16 cellular contexts compared by ENCODE assay signal in the genomic region with DNA sequence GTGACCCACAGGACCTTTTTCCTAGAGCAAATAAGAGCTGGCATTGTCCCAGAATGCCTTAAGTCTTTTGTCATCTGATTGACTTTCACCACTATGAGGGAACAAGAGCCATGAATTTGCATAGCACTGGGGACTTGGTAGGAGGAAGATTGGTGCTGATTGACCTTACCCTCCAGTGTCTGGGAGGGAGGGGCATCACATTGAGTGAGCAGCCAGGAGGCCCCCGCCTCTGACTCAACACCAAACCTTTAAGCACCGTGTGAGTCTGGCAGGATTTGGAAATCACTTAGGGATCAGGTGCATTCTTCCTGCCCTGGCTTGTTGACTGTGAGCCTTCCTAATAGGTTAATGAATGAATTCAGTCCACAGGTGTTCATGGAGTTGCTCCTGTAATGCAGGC. TPM values are rescaled to one million over a fixed set of nuclear protein-coding genes. Genes with fewer than 3 reads are reported as not detected.
DNase-seq lines count a peak whose midpoint lies in the region; ATAC-seq and TF ChIP-seq lines count a peak whose summit lies in the region.
"Had no signal": no experiment of that assay in that cellular context is flagged by ENCODE, and none has a peak within 500 bp of the region (broad histone marks: within the 10 kb centered on the region; RNA-seq: fewer than 3 reads in every experiment).

No MANE protein-coding gene starts in this region.

- H3K27ac Mint-ChIP-seq in GM23338 = peak overlapping the region; percentile 72
- H3K27ac Mint-ChIP-seq: natural killer cell had no signal

- H4K20me1 ChIP-seq in GM23338 (replicated peaks; ENCODE audit: insufficient read depth) (peaks cover 7% of the 10 kb centered on the region), mammary epithelial cell (ENCODE audit: insufficient read depth, low read length) (no peaks in the 10 kb centered on the region), osteoblast (ENCODE audit: insufficient read depth, low read length) (no peaks in the 10 kb centered on the region), GM23248 (ENCODE audit: insufficient read depth) (no peaks in the 10 kb centered on the region)

- dilution Hi-C loops in mammary epithelial cell (cut with HindIII; ENCODE audit: low sequenced_read_pairs) = no loop called here

- H3K36me3 ChIP-seq in GM23338 (ENCODE audit: insufficient read depth) (no peaks in the 10 kb centered on the region), mammary epithelial cell (ENCODE audit: insufficient read depth, low read length) (no peaks in the 10 kb centered on the region), osteoblast (ENCODE audit: insufficient read depth, low read length) (no peaks in the 10 kb centered on the region), GM23248 (ENCODE audit: low read depth) (no peaks in the 10 kb centered on the region)
- H3K36me3 ChIP-seq: suprapubic skin had no signal

- no TSS peak for BruUV-seq in mammary epithelial cell (replicated peaks; lab: Mats Ljungman, UMichigan)

- H3K4me3 ChIP-seq in GM23338 = no peak overlapping the region
- no peak overlapping the region for H3K4me3 ChIP-seq in mammary epithelial cell (replicated peaks in 1 of 3; ENCODE audit: insufficient read depth in 1 of 3, low read depth in 2 of 3, low read length in 3 of 3)
- H3K4me3 ChIP-seq in osteoblast (ENCODE audit: insufficient read depth, low read length) = no peak overlapping the region
- H3K4me3 ChIP-seq in GM23248 = no peak overlapping the region
- H3K4me3 ChIP-seq: SK-N-MC, skin epidermis, suprapubic skin had no signal

- intact Hi-C loops in mammary epithelial cell (cut with micrococcal nuclease) = loop anchor here (5.0 to 10.0 kb wide), 2 partner anchors 42 to 220 kb away; a partner anchor contains a TSS

- DNase-seq in GM23338 (ENCODE audit: low spot score) (peak; percentile 24), NCI-H1105 treated with DMSO at 0.1 percent for 48 hours (lab: John Stamatoyannopoulos, UW) (peak; percentile 80), mammary epithelial cell (peak; percentile 94), osteoblast (ENCODE audit: insufficient read length, low spot score, missing footprints) (peak; percentile 64), GM23248 (no peak)
- DNase-seq: activated CD8-positive, alpha-beta memory T cell treated with anti-CD3 and anti-CD28 coated beads, Interleukin-2, amount 50 U/mL, for 48 hours; CD8-positive, alpha-beta memory T cell; islet precursor cell; Kasumi-1; natural killer cell; NCI-H526 treated with DMSO at 0.1 percent for 48 hours had no signal

- H3K4me3 Mint-ChIP-seq in GM23338 = no peak overlapping the region
- H3K4me3 Mint-ChIP-seq: CD8-positive, alpha-beta memory T cell; natural killer cell had no signal

- 0% methylated on average over 1 of the region's 2 CpGs for WGBS in mammary epithelial cell (ENCODE audit: low coverage, missing lambda C conversion rate)
- 36 to 43% methylated on average over 2 of the region's 2 CpGs for WGBS in GM23248 (ENCODE audit: low coverage in 1 of 2, low lambda C conversion rate in 2 of 2, missing lambda C conversion rate in 2 of 2), 2 experiments

- in situ Hi-C loops in mammary epithelial cell (cut with MboI; ENCODE audit: low sequenced_read_pairs in 2 of 2) (no loop called here), GM23248 (cut with MboI) (no loop called here)

- H3K27me3 ChIP-seq in GM23338 (ENCODE audit: insufficient read depth) = no peaks in the 10 kb centered on the region
- no peaks in the 10 kb centered on the region for H3K27me3 ChIP-seq in mammary epithelial cell (ENCODE audit: insufficient read depth, low read length)
- H3K27me3 ChIP-seq in osteoblast (ENCODE audit: insufficient read depth, low read length) = no peaks in the 10 kb centered on the region
- H3K27me3 ChIP-seq in GM23248 (replicated peaks; ENCODE audit: insufficient read depth) = 0 out of 2 replicates have a peak, but pooled peaks cover 3% of the 10 kb centered on the region
- H3K27me3 ChIP-seq: suprapubic skin had no signal

- H3K79me2 ChIP-seq in GM23338 (replicated peaks; ENCODE audit: insufficient read depth) = peaks cover 42% of the 10 kb centered on the region
- no peaks in the 10 kb centered on the region for H3K79me2 ChIP-seq in mammary epithelial cell (ENCODE audit: insufficient read depth, low read length)
- H3K79me2 ChIP-seq in osteoblast (ENCODE audit: insufficient read depth, low read length) = no peaks in the 10 kb centered on the region
- no peaks in the 10 kb centered on the region for H3K79me2 ChIP-seq in GM23248 (ENCODE audit: insufficient read depth)

- H3K36me3 Mint-ChIP-seq in GM23338 (ENCODE audit: low read depth) = no peaks in the 10 kb centered on the region; the same call in 2 of the 3 replicates
- H3K36me3 Mint-ChIP-seq: natural killer cell had no signal

- H3K4me2 ChIP-seq in GM23338 (no peak overlapping the region), mammary epithelial cell (ENCODE audit: insufficient read depth, low read depth, low read length) (peak overlapping the region; percentile 23), osteoblast (ENCODE audit: insufficient read depth, low read length) (no peak overlapping the region), GM23248 (ENCODE audit: unreplicated experiment) (no peak overlapping the region)

- no peaks in the 10 kb centered on the region; the same call in 2 of the 3 replicates for H3K9me3 Mint-ChIP-seq in GM23338
- H3K9me3 Mint-ChIP-seq: CD8-positive, alpha-beta memory T cell; natural killer cell had no signal

- H3K9ac ChIP-seq in mammary epithelial cell (ENCODE audit: insufficient read depth, low read length) (no peak overlapping the region), GM23248 (no peak overlapping the region)

- CTCF ChIA-PET in mammary epithelial cell (lab: Charles Lee; ENCODE audit: low non-redundant PET) = no interaction called here

- H3F3A ChIP-seq in GM23338 (replicated peaks; ENCODE audit: low read depth) = no peaks in the 10 kb centered on the region
- no peaks in the 10 kb centered on the region for H3F3A ChIP-seq in GM23248 (ENCODE audit: insufficient read depth)

- H2AFZ ChIP-seq in GM23338 = no peak overlapping the region
- H2AFZ ChIP-seq in mammary epithelial cell (ENCODE audit: low read depth, low read length) = no peak overlapping the region
- no peak overlapping the region for H2AFZ ChIP-seq in osteoblast (ENCODE audit: low read length)
- no peak overlapping the region for H2AFZ ChIP-seq in GM23248

- TF ChIP-seq CTCF in GM23338 (conservative IDR thresholded peaks at IDR 0.05; ENCODE audit: low read depth in 2 of 2) = no peak
- TF ChIP-seq CTCF in mammary epithelial cell (conservative IDR thresholded peaks at IDR 0.05 in 1 of 2, IDR thresholded peaks at IDR 0.05 in 1 of 2; ENCODE audit: extremely low read depth in 1 of 2, insufficient read depth in 1 of 2, low read depth in 1 of 2, low read length in 2 of 2) = no peak
- no peak for TF ChIP-seq CTCF in osteoblast (IDR thresholded peaks at IDR 0.05; ENCODE audit: extremely low read depth, low read depth, low read length)

- H3K9me2 ChIP-seq in GM23338 (ENCODE audit: insufficient read depth) (no peaks in the 10 kb centered on the region), GM23248 (ENCODE audit: insufficient read depth) (no peaks in the 10 kb centered on the region)

- peaks cover 15% of the 10 kb centered on the region for H3K27me3 Mint-ChIP-seq in GM23338 (ENCODE audit: insufficient read depth, low read depth, poor library complexity)

- H3K27ac ChIP-seq in GM23338 (ENCODE audit: low read depth) (no peak overlapping the region), mammary epithelial cell (ENCODE audit: insufficient read depth, low read depth, low read length) (no peak overlapping the region), osteoblast (ENCODE audit: low read depth, low read length) (no peak overlapping the region), GM23248 (no peak overlapping the region)
- H3K27ac ChIP-seq: SK-N-MC, suprapubic skin had no signal

- H3K9me3 ChIP-seq in mammary epithelial cell (replicated peaks; ENCODE audit: insufficient read depth, low read length) (no peaks in the 10 kb centered on the region), osteoblast (ENCODE audit: low read depth, low read length) (no peaks in the 10 kb centered on the region), GM23248 (ENCODE audit: low read depth) (no peaks in the 10 kb centered on the region)
- H3K9me3 ChIP-seq: suprapubic skin had no signal

- H3K4me1 ChIP-seq in GM23338 (ENCODE audit: insufficient read depth) (0 out of 2 replicates have a peak, but pooled peaks cover 4% of the 10 kb centered on the region), mammary epithelial cell (ENCODE audit: insufficient read depth, low read length) (peaks cover 27% of the 10 kb centered on the region), osteoblast (ENCODE audit: insufficient read depth, low read length) (peaks cover 8% of the 10 kb centered on the region), GM23248 (ENCODE audit: insufficient read depth) (peaks cover 6% of the 10 kb centered on the region; the same call in 1 of the 2 replicates)

- peak; percentile 73 for ATAC-seq in GM23338
- ATAC-seq in GM18873 (IDR thresholded peaks at IDR 0.05; ENCODE audit: low FRiP score, unreplicated experiment) = no peak
- no peak for ATAC-seq in HG03520 (IDR thresholded peaks at IDR 0.05; ENCODE audit: unreplicated experiment)
- ATAC-seq: natural killer cell had no signal

- H3K4me1 Mint-ChIP-seq in GM23338 = peaks cover 20% of the 10 kb centered on the region
- H3K4me1 Mint-ChIP-seq: CD8-positive, alpha-beta memory T cell had no signal

RNA-seq across cellular contexts. Expression of a gene that starts 40.7 kb away (rescaled TPM):
- 93.4 and 102 TPM in 2 replicates for total RNA-seq in GM23338 (2014; rRNA removed; shearing (Covaris generic))
- polyA plus RNA-seq in GM23338 (2016; fragmentation: Nextera tagmentation; extraction: Ambion mirVana) = 56.4 and 61.7 TPM in 2 replicates
- 10 to 100 TPM in 1 of 2 donors, under 1 TPM in 1; 0.49 to 12.8 TPM for total RNA-seq in mammary epithelial cell
- polyA plus RNA-seq in mammary epithelial cell = 0.01 TPM
- polyA minus RNA-seq in mammary epithelial cell = not detected
- total RNA-seq in osteoblast = not detected in 2 replicates
- not detected in 2 replicates for total RNA-seq in GM23248 (2014; rRNA removed; shearing (Covaris generic))
- polyA plus RNA-seq in GM23248 (2016; fragmentation: Nextera tagmentation; extraction: Ambion mirVana) = not detected in 2 replicates
- polyA plus RNA-seq: CD8-positive, alpha-beta memory T cell had no signal
